Comparison of ENCODE assay signal across 1 cellular context in genomic region chr17:46191332-46192210, GRCh38.
TF ChIP-seq lines count a peak whose summit lies in the region.

No MANE protein-coding gene starts in this region.

TF ChIP-seq in K562, 482 proteins besides CTCF, POLR2A, EP300 and RAD21 (continued from another document and continues in another):
- no peak for TF ChIP-seq PKNOX1 (IDR thresholded peaks at IDR 0.05)
- no peak for TF ChIP-seq NR1H2 (CRISPR knock-in tag; IDR thresholded peaks at IDR 0.05)
- TF ChIP-seq ZBTB2 (IDR thresholded peaks at IDR 0.05): no peak
- no peak for TF ChIP-seq ZBTB17 (CRISPR knock-in tag; IDR thresholded peaks at IDR 0.05)
- TF ChIP-seq HDAC1 (IDR thresholded peaks at IDR 0.05): peak; percentile 51 to 96; a peak in 2 of 4 replicates
- no peak for TF ChIP-seq HMGXB4 (CRISPR knock-in tag; IDR thresholded peaks at IDR 0.05)
- no peak for TF ChIP-seq MECOM (CRISPR knock-in tag; IDR thresholded peaks at IDR 0.05)
- TF ChIP-seq KAT8 (IDR thresholded peaks at IDR 0.05; ENCODE audit: low read depth): no peak
- no peak for TF ChIP-seq ATF6 (CRISPR knock-in tag; IDR thresholded peaks at IDR 0.05)
- TF ChIP-seq GABPB2 (CRISPR knock-in tag; conservative IDR thresholded peaks at IDR 0.05): no peak
- TF ChIP-seq CREM (IDR thresholded peaks at IDR 0.05; ENCODE audit: low read depth): no peak
- no peak for TF ChIP-seq KLF6 (CRISPR knock-in tag; IDR thresholded peaks at IDR 0.05; ENCODE audit: borderline replicate concordance)
- TF ChIP-seq SMAD4 (CRISPR knock-in tag; conservative IDR thresholded peaks at IDR 0.05): no peak
- TF ChIP-seq SP1 (CRISPR knock-in tag; IDR thresholded peaks at IDR 0.05): no peak
- no peak for TF ChIP-seq MTF1 (CRISPR knock-in tag; IDR thresholded peaks at IDR 0.05; ENCODE audit: borderline replicate concordance)
- peak; percentile 10; the same call in 1 of the 2 replicates for TF ChIP-seq DPF2 (IDR thresholded peaks at IDR 0.05)
- no peak for TF ChIP-seq E2F6 (IDR thresholded peaks at IDR 0.05; ENCODE audit: borderline replicate concordance in 1 of 2, extremely low read depth in 1 of 2, insufficient read depth in 1 of 2, insufficient read length in 1 of 2, low read depth in 1 of 2, low read length in 1 of 2, poor library complexity in 1 of 2, severe bottlenecking in 1 of 2)
- TF ChIP-seq ZNF395 (CRISPR knock-in tag; IDR thresholded peaks at IDR 0.05): 0 out of 2 replicates have a peak, but pooled peaks have one; percentile 27
- TF ChIP-seq ZNF316 (IDR thresholded peaks at IDR 0.05): no peak
- no peak for TF ChIP-seq PTRF (tag; IDR thresholded peaks at IDR 0.05)
- TF ChIP-seq RFX7 (CRISPR knock-in tag; IDR thresholded peaks at IDR 0.05): no peak
- no peak for TF ChIP-seq GMEB1 (CRISPR knock-in tag; IDR thresholded peaks at IDR 0.05)
- TF ChIP-seq TCFL5 (CRISPR knock-in tag; conservative IDR thresholded peaks at IDR 0.05): no peak
- no peak for TF ChIP-seq NCOR1 (IDR thresholded peaks at IDR 0.05)
- no peak for TF ChIP-seq SMC3 (conservative IDR thresholded peaks at IDR 0.05; ENCODE audit: insufficient read depth, low read depth, low read length)
- TF ChIP-seq ZBTB26 (CRISPR knock-in tag; IDR thresholded peaks at IDR 0.05): no peak
- no peak for TF ChIP-seq NFE2 (IDR thresholded peaks at IDR 0.05; ENCODE audit: low read depth)
- no peak for TF ChIP-seq HINFP (tag; conservative IDR thresholded peaks at IDR 0.05; ENCODE audit: low read depth)
- TF ChIP-seq RBM15 (IDR thresholded peaks at IDR 0.05; ENCODE audit: insufficient read depth, low read length): no peak
- no peak for TF ChIP-seq ARID2 (IDR thresholded peaks at IDR 0.05)
- TF ChIP-seq TCF7 (IDR thresholded peaks at IDR 0.05; ENCODE audit: borderline replicate concordance): no peak
- TF ChIP-seq ZBTB43 (CRISPR knock-in tag; IDR thresholded peaks at IDR 0.05): peak; percentile 55; the same call in 1 of the 2 replicates
- no peak for TF ChIP-seq ZMIZ1 (IDR thresholded peaks at IDR 0.05; ENCODE audit: low read depth in 2 of 2, low read length in 2 of 2)
- no peak for TF ChIP-seq ZBTB49 (CRISPR knock-in tag; IDR thresholded peaks at IDR 0.05; ENCODE audit: borderline replicate concordance)
- TF ChIP-seq ZNF707 (CRISPR knock-in tag; conservative IDR thresholded peaks at IDR 0.05): no peak
- TF ChIP-seq THRAP3 (IDR thresholded peaks at IDR 0.05; ENCODE audit: borderline replicate concordance): no peak
- TF ChIP-seq ZNF232 (CRISPR knock-in tag; IDR thresholded peaks at IDR 0.05): no peak; the same call in 1 of the 2 replicates
- no peak for TF ChIP-seq NFE2L1 (tag; IDR thresholded peaks at IDR 0.05; ENCODE audit: borderline replicate concordance, low read depth)
- no peak for TF ChIP-seq RBM34 (IDR thresholded peaks at IDR 0.05; ENCODE audit: borderline replicate concordance, insufficient read depth, low read length)
- no peak for TF ChIP-seq RFX1 (IDR thresholded peaks at IDR 0.05)
- no peak for TF ChIP-seq ZNF146 (CRISPR knock-in tag; IDR thresholded peaks at IDR 0.05; ENCODE audit: unreplicated experiment)
